In genomic region chr13:113608246-113608635, GRCh38 we compare ENCODE assay signal across 29 cellular contexts. TPM values are rescaled to one million over a fixed set of nuclear protein-coding genes. Genes with fewer than 3 reads are reported as not detected.
DNase-seq lines count a peak whose midpoint lies in the region; ATAC-seq, FAIRE-seq and TF ChIP-seq lines count a peak whose summit lies in the region.
"Had no signal": no experiment of that assay in that cellular context is flagged by ENCODE, and none has a peak within 500 bp of the region (broad histone marks: within the 10 kb centered on the region; RNA-seq: fewer than 3 reads in every experiment).

No MANE protein-coding gene starts in this region.

- H3K9ac ChIP-seq in K562 (ENCODE audit: insufficient read depth in 1 of 2, low read depth in 2 of 2, low read length in 2 of 2) (no peak overlapping the region), HepG2 (ENCODE audit: insufficient read depth, low read depth, low read length) (no peak overlapping the region), mammary epithelial cell (ENCODE audit: insufficient read depth, low read length) (no peak overlapping the region)

- H3K4me2 ChIP-seq in GM23338, result no peak overlapping the region
- H3K4me2 ChIP-seq in K562 (ENCODE audit: insufficient read depth, low read length), result no peak overlapping the region
- no peak overlapping the region for H3K4me2 ChIP-seq in HepG2 (ENCODE audit: low read depth, low read length)
- H3K4me2 ChIP-seq in mammary epithelial cell (ENCODE audit: insufficient read depth, low read depth, low read length), result no peak overlapping the region

- no peak overlapping the region for H3K4me3 Mint-ChIP-seq in GM23338
- H3K4me3 Mint-ChIP-seq in stimulated activated effector memory CD8-positive, alpha-beta T cell treated with anti-CD3 and anti-CD28 coated beads, Interleukin-12 subunit alpha, Interleukin-12 subunit beta, amount 100 ng/mL, for 72 hours, result no peak overlapping the region
- H3K4me3 Mint-ChIP-seq: brain; CD8-positive, alpha-beta memory T cell had no signal

- intact Hi-C loops in K562 (cut with micrococcal nuclease) (no loop called here), HepG2 (cut with micrococcal nuclease; ENCODE audit: unreplicated experiment) (no loop called here), mammary epithelial cell (cut with micrococcal nuclease) (no loop called here)

- peaks cover 5% of the 10 kb centered on the region; the same call in 1 of the 3 replicates for H3K4me1 Mint-ChIP-seq in GM23338
- H3K4me1 Mint-ChIP-seq in stimulated activated effector memory CD8-positive, alpha-beta T cell treated with anti-CD3 and anti-CD28 coated beads, Interleukin-12 subunit alpha, Interleukin-12 subunit beta, amount 100 ng/mL, for 72 hours, result peaks cover 49% of the 10 kb centered on the region

- peaks cover 8% of the 10 kb centered on the region for H3K27me3 Mint-ChIP-seq in GM23338 (ENCODE audit: insufficient read depth, low read depth, poor library complexity)
- H3K27me3 Mint-ChIP-seq: CD8-positive, alpha-beta memory T cell had no signal

- H3K36me3 ChIP-seq in GM23338 (ENCODE audit: insufficient read depth) (no peaks in the 10 kb centered on the region), K562 (ENCODE audit: control insufficient read depth, insufficient read depth, low read length) (peaks cover 69% of the 10 kb centered on the region; the same call in 2 of the 3 replicates), HepG2 (replicated peaks in 1 of 2; ENCODE audit: control insufficient read depth in 1 of 2, insufficient read depth in 2 of 2, low read length in 2 of 2) (peaks cover 2 to 41% of the 10 kb centered on the region in 2 experiments; a peak in 4 of 5 replicates), mammary epithelial cell (ENCODE audit: insufficient read depth, low read length) (peaks cover 10% of the 10 kb centered on the region)

- H3K36me3 Mint-ChIP-seq in GM23338 (ENCODE audit: low read depth), result peaks cover 46% of the 10 kb centered on the region
- peaks cover 11% of the 10 kb centered on the region for H3K36me3 Mint-ChIP-seq in stimulated activated effector memory CD8-positive, alpha-beta T cell treated with anti-CD3 and anti-CD28 coated beads, Interleukin-12 subunit alpha, Interleukin-12 subunit beta, amount 100 ng/mL, for 72 hours

- 68% methylated on average over 4 of the region's 12 CpGs for WGBS in K562 (ENCODE audit: insufficient coverage, low coverage, missing lambda C conversion rate)
- 90% methylated on average over 7 of the region's 12 CpGs for WGBS in HepG2 (ENCODE audit: low lambda C conversion rate)
- 100% methylated on average over 8 of the region's 12 CpGs for WGBS in mammary epithelial cell (ENCODE audit: low coverage, missing lambda C conversion rate)

- dilution Hi-C loops in mammary epithelial cell (cut with HindIII; ENCODE audit: low sequenced_read_pairs), result no loop called here

- no peaks in the 10 kb centered on the region for H3K27me3 ChIP-seq in GM23338 (ENCODE audit: insufficient read depth)
- H3K27me3 ChIP-seq in K562 (ENCODE audit: control insufficient read depth in 2 of 2, insufficient read depth in 2 of 2, low read length in 2 of 2), result no peaks in the 10 kb centered on the region
- no peaks in the 10 kb centered on the region; a peak in 1 of 5 replicates for H3K27me3 ChIP-seq in HepG2 (ENCODE audit: control insufficient read depth in 1 of 2, insufficient read depth in 2 of 2, low read length in 2 of 2)
- no peaks in the 10 kb centered on the region for H3K27me3 ChIP-seq in mammary epithelial cell (ENCODE audit: insufficient read depth, low read length)
- H3K27me3 ChIP-seq: adrenal gland, sigmoid colon, vagina had no signal

- TF ChIP-seq CTCF in GM23338 (conservative IDR thresholded peaks at IDR 0.05; ENCODE audit: low read depth in 2 of 2), result no peak
- TF ChIP-seq CTCF in K562 (IDR thresholded peaks at IDR 0.05 in 2 of 3, conservative IDR thresholded peaks at IDR 0.05 in 1 of 3; ENCODE audit: insufficient read depth in 2 of 3, low read depth in 1 of 3, low read length in 3 of 3), result no peak
- no peak for TF ChIP-seq CTCF in HepG2 (CRISPR knock-in tag; IDR thresholded peaks at IDR 0.05)
- TF ChIP-seq CTCF in mammary epithelial cell (conservative IDR thresholded peaks at IDR 0.05 in 1 of 2, IDR thresholded peaks at IDR 0.05 in 1 of 2; ENCODE audit: extremely low read depth in 1 of 2, insufficient read depth in 1 of 2, low read depth in 1 of 2, low read length in 2 of 2), result no peak

- H3K9me2 ChIP-seq in GM23338 (ENCODE audit: insufficient read depth), result no peaks in the 10 kb centered on the region

- no peak for TF ChIP-seq EP300 in K562 (IDR thresholded peaks at IDR 0.05; ENCODE audit: low read length)
- no peak for TF ChIP-seq EP300 in HepG2 (IDR thresholded peaks at IDR 0.05; ENCODE audit: low read depth in 2 of 2, low read length in 2 of 2)
- no peak for TF ChIP-seq EP300 in HepG2 (CRISPR knock-in tag; IDR thresholded peaks at IDR 0.05; ENCODE audit: borderline replicate concordance)

- H3K9me3 ChIP-seq in K562 (replicated peaks; ENCODE audit: control insufficient read depth, insufficient read depth, low read depth, low read length) (no peaks in the 10 kb centered on the region), HepG2 (ENCODE audit: low read length) (no peaks in the 10 kb centered on the region), mammary epithelial cell (replicated peaks; ENCODE audit: insufficient read depth, low read length) (no peaks in the 10 kb centered on the region)
- H3K9me3 ChIP-seq: adrenal gland, psoas muscle, sigmoid colon, vagina had no signal

- H3K9me1 ChIP-seq in K562 (ENCODE audit: control insufficient read depth, insufficient read depth, low read length), result no peaks in the 10 kb centered on the region

- BruUV-seq in K562 (replicated peaks; lab: Mats Ljungman, UMichigan) (no TSS peak), HepG2 (replicated peaks; lab: Mats Ljungman, UMichigan) (no TSS peak), mammary epithelial cell (replicated peaks; lab: Mats Ljungman, UMichigan) (no TSS peak)

- ATAC-seq in GM23338 (no peak; the same call in 2 of the 3 replicates), K562 (no peak), HepG2 (peak; percentile 11; the same call in 1 of the 3 replicates)
- ATAC-seq in stimulated activated effector memory CD8-positive, alpha-beta T cell treated with anti-CD3 and anti-CD28 coated beads, Interleukin-12 subunit alpha, Interleukin-12 subunit beta, amount 100 ng/mL, for 72 hours, result no peak

- TF ChIP-seq POLR2A in K562 (conservative IDR thresholded peaks at IDR 0.05), result no peak
- no peak for TF ChIP-seq POLR2A in HepG2 (IDR thresholded peaks at IDR 0.05; ENCODE audit: insufficient read depth in 1 of 2, low read depth in 2 of 2, low read length in 2 of 2)

- in situ Hi-C loops in K562 (cut with MboI), result no loop called here
- in situ Hi-C loops in HepG2 (cut with HindIII; ENCODE audit: extremely low pct_ligation_motif_present, low pct_unique_long_range_greater_than_20kb), result no loop called here
- in situ Hi-C loops in mammary epithelial cell (cut with MboI; ENCODE audit: low sequenced_read_pairs in 2 of 2), result no loop called here

- no peaks in the 10 kb centered on the region for H3K9me3 Mint-ChIP-seq in GM23338
- H3K9me3 Mint-ChIP-seq in stimulated activated effector memory CD8-positive, alpha-beta T cell treated with anti-CD3 and anti-CD28 coated beads, Interleukin-12 subunit alpha, Interleukin-12 subunit beta, amount 100 ng/mL, for 72 hours, result no peaks in the 10 kb centered on the region
- H3K9me3 Mint-ChIP-seq: CD8-positive, alpha-beta memory T cell had no signal

- H3K79me2 ChIP-seq in GM23338 (replicated peaks; ENCODE audit: insufficient read depth) (peaks cover 77% of the 10 kb centered on the region), K562 (ENCODE audit: control insufficient read depth, insufficient read depth, low read length) (peaks cover 90% of the 10 kb centered on the region), HepG2 (ENCODE audit: insufficient read depth, low read length) (peaks cover 77% of the 10 kb centered on the region), mammary epithelial cell (ENCODE audit: insufficient read depth, low read length) (peaks cover 99% of the 10 kb centered on the region)

- DNase-seq in GM23338 (ENCODE audit: low spot score) (no peak), K562 (ENCODE audit: extremely low read depth in 1 of 4, low spot score in 3 of 4) (no peak), HepG2 (ENCODE audit: low spot score) (no peak), mammary epithelial cell (no peak), medulla oblongata (ENCODE audit: extremely low spot score) (no peak), COLO668 (lab: John Stamatoyannopoulos, UW; ENCODE audit: unreplicated experiment) (no peak)
- no peak for DNase-seq in stimulated activated effector memory CD8-positive, alpha-beta T cell treated with anti-CD3 and anti-CD28 coated beads, Interleukin-12 subunit alpha, Interleukin-12 subunit beta, amount 100 ng/mL, for 72 hours (ENCODE audit: low spot score in 2 of 2)
- DNase-seq in effector CD8-positive, alpha-beta T cell (lab: John Stamatoyannopoulos, UW), result no peak
- DNase-seq: activated CD4-positive, alpha-beta T cell treated with anti-CD3 and anti-CD28 coated beads for 4 hours; activated gamma-delta T cell; activated T-cell treated with anti-CD3 and anti-CD28 coated beads, Interleukin-2, amount 50 U/mL, for 1 hour; adrenal gland; DMS153; NCI-H1436; nucleus accumbens; psoas muscle; sigmoid colon; stimulated activated CD4-positive, alpha-beta T cell treated with anti-CD3 and anti-CD28 coated beads, Interleukin-4, amount 100 ng/mL, for 4 hours; stimulated activated naive CD4-positive, alpha-beta T cell treated with Interleukin-2 at 50 U/mL for 16 hours had no signal

- H3F3A ChIP-seq in GM23338 (replicated peaks; ENCODE audit: low read depth), result no peaks in the 10 kb centered on the region

- H2AFZ ChIP-seq in GM23338 (no peak overlapping the region), K562 (ENCODE audit: low read depth, low read length) (no peak overlapping the region), HepG2 (ENCODE audit: low read length) (no peak overlapping the region), mammary epithelial cell (ENCODE audit: low read depth, low read length) (no peak overlapping the region)

- H3K4me1 ChIP-seq in GM23338 (ENCODE audit: insufficient read depth), result no peaks in the 10 kb centered on the region
- H3K4me1 ChIP-seq in K562 (replicated peaks in 1 of 2; ENCODE audit: control insufficient read depth in 2 of 2, insufficient read depth in 2 of 2, low read length in 2 of 2), result peaks cover 0 to 6% of the 10 kb centered on the region in 2 experiments; a peak in 2 of 5 replicates
- no peaks in the 10 kb centered on the region for H3K4me1 ChIP-seq in HepG2 (ENCODE audit: insufficient read depth, low read length)
- no peaks in the 10 kb centered on the region for H3K4me1 ChIP-seq in mammary epithelial cell (ENCODE audit: insufficient read depth, low read length)
- H3K4me1 ChIP-seq: adrenal gland, sigmoid colon, vagina had no signal

- POLR2A ChIA-PET in K562 (lab: Yijun Ruan, JAX) (no interaction called here), HepG2 (lab: Yijun Ruan, JAX) (no interaction called here)

- CTCF ChIA-PET in K562 (lab: Yijun Ruan, JAX; ENCODE audit: low intra/inter-chr PET ratio) (no interaction called here), HepG2 (lab: Yijun Ruan, JAX; ENCODE audit: low intra/inter-chr PET ratio, low total read pairs) (no interaction called here), mammary epithelial cell (lab: Charles Lee; ENCODE audit: low non-redundant PET) (no interaction called here)

- peak overlapping the region; percentile 52; the same call in 1 of the 2 replicates for H3K27ac Mint-ChIP-seq in GM23338
- H3K27ac Mint-ChIP-seq in stimulated activated effector memory CD8-positive, alpha-beta T cell treated with anti-CD3 and anti-CD28 coated beads, Interleukin-12 subunit alpha, Interleukin-12 subunit beta, amount 100 ng/mL, for 72 hours, result peak overlapping the region; percentile 64

- H4K20me1 ChIP-seq in GM23338 (replicated peaks; ENCODE audit: insufficient read depth) (peaks cover 16% of the 10 kb centered on the region), K562 (replicated peaks; ENCODE audit: control insufficient read depth, insufficient read depth, low read length) (no peaks in the 10 kb centered on the region; the same call in 1 of the 2 replicates), HepG2 (ENCODE audit: insufficient read depth, low read length) (peaks cover 4% of the 10 kb centered on the region), mammary epithelial cell (ENCODE audit: insufficient read depth, low read length) (no peaks in the 10 kb centered on the region)

- FAIRE-seq in K562 (lab: Jason Lieb, UNC) (no peak), HepG2 (lab: Jason Lieb, UNC) (no peak)
- FAIRE-seq: keratinocyte had no signal

- H3K4me3 ChIP-seq in GM23338, result no peak overlapping the region
- H3K4me3 ChIP-seq in K562, result no peak overlapping the region
- H3K4me3 ChIP-seq in HepG2 (replicated peaks in 1 of 3; ENCODE audit: insufficient read depth in 1 of 3, low read depth in 2 of 3, low read length in 3 of 3), result no peak overlapping the region
- no peak overlapping the region for H3K4me3 ChIP-seq in mammary epithelial cell (replicated peaks in 1 of 3; ENCODE audit: insufficient read depth in 1 of 3, low read depth in 2 of 3, low read length in 3 of 3)
- H3K4me3 ChIP-seq: adrenal gland, lung, psoas muscle, sigmoid colon, vagina had no signal

- H3K27ac ChIP-seq in GM23338 (ENCODE audit: low read depth) (no peak overlapping the region), K562 (ENCODE audit: extremely low read depth, low read depth, low read length) (no peak overlapping the region), HepG2 (ENCODE audit: extremely low read length, insufficient read depth, low read length) (no peak overlapping the region), mammary epithelial cell (ENCODE audit: insufficient read depth, low read depth, low read length) (no peak overlapping the region)
- H3K27ac ChIP-seq: adrenal gland, epithelial cell of prostate, sigmoid colon, vagina had no signal

- no peak for TF ChIP-seq RAD21 in K562 (CRISPR knock-in tag; conservative IDR thresholded peaks at IDR 0.05 in 1 of 2, IDR thresholded peaks at IDR 0.05 in 1 of 2)
- no peak for TF ChIP-seq RAD21 in HepG2 (CRISPR knock-in tag; IDR thresholded peaks at IDR 0.05)

RNA-seq across cellular contexts. Expression of gene TFDP1, which starts 23.7 kb away (rescaled TPM):
- 80.0 and 92.0 TPM in 2 replicates for total RNA-seq in GM23338 (2014; rRNA removed; shearing (Covaris generic))
- polyA plus RNA-seq in GM23338 (2016; fragmentation: Nextera tagmentation; extraction: Ambion mirVana) (40.2 and 42.9 TPM in 2 replicates), K562 (2011; rRNA removed) (70.6 and 98.1 TPM in 2 replicates), K562 (2014; fragmentation: Illumina TruSeq; extraction: Trizol) (129 and 145 TPM in 2 replicates), K562 (2014; fragmentation: Nextera tagmentation; extraction: Ambion mirVana) (10 to 100 TPM; 33.8 to 41.7 TPM), K562 (2014; rRNA removed) (102 and 134 TPM in 2 replicates), HepG2 (2011; rRNA removed) (31.6 and 38.0 TPM in 2 replicates), mammary epithelial cell (136 TPM)
- total RNA-seq in K562 (2011; cell fraction: chromatin; rRNA removed; ENCODE audit: low replicate concordance), result 47.7 and 68.4 TPM in 2 replicates
- total RNA-seq in K562 (2011; cell fraction: nucleolus; rRNA removed), result 25.8 and 28.5 TPM in 2 replicates
- total RNA-seq in K562 (2011; cell fraction: nucleoplasm; rRNA removed), result 37.4 and 47.0 TPM in 2 replicates
- total RNA-seq in K562 (2014; rRNA removed) (55.2 and 71.3 TPM in 2 replicates), K562 (2014; rRNA removed; fragmentation: Illumina TruSeq; extraction: Trizol) (68.1 and 69.1 TPM in 2 replicates), K562 (2015; rRNA removed; fragmentation: Illumina TruSeq; extraction: Trizol) (61.3 and 64.1 TPM in 2 replicates), K562 (2021) (115 and 120 TPM in 2 replicates), HepG2 (2016; rRNA removed; fragmentation: Illumina TruSeq; extraction: Trizol) (78.3 and 84.2 TPM in 2 replicates), mammary epithelial cell (100 to 1,000 TPM in 1 of 2 donors, 10 to 100 TPM in 1; 57.8 to 115 TPM)
- polyA plus RNA-seq in K562 (2011; cell fraction: cytosol; rRNA removed), result 52.3 and 59.1 TPM in 2 replicates
- polyA plus RNA-seq in K562 (2011; cell fraction: nucleus; rRNA removed), result 65.1 and 75.2 TPM in 2 replicates
- polyA plus RNA-seq in K562 (2012), result 73.1 and 90.3 TPM in 2 replicates
- polyA minus RNA-seq in K562 (2011; rRNA and poly(A)+ RNA removed), result 61.3 and 72.6 TPM in 2 replicates
- 46.6 and 48.6 TPM in 2 replicates for polyA minus RNA-seq in K562 (2011; cell fraction: cytosol; rRNA and poly(A)+ RNA removed)
- polyA minus RNA-seq in K562 (2011; cell fraction: nucleus; rRNA and poly(A)+ RNA removed), result 20.1 and 23.3 TPM in 2 replicates
- 194 and 195 TPM in 2 replicates for total RNA-seq in HepG2 (2016; cell fraction: cytosol; rRNA removed; fragmentation: Illumina TruSeq; extraction: Trizol; ENCODE audit: low read depth)
- 67.1 and 88.3 TPM in 2 replicates for total RNA-seq in HepG2 (2016; cell fraction: insoluble cytoplasmic fraction; rRNA removed; fragmentation: Illumina TruSeq; extraction: Trizol)
- total RNA-seq in HepG2 (2016; cell fraction: membrane; rRNA removed; fragmentation: Illumina TruSeq; extraction: Trizol), result 221 and 222 TPM in 2 replicates
- 49.7 and 57.5 TPM in 2 replicates for total RNA-seq in HepG2 (2016; cell fraction: nucleus; rRNA removed; fragmentation: Illumina TruSeq; extraction: Trizol)
- polyA plus RNA-seq in HepG2 (2011; cell fraction: cytosol; rRNA removed), result 25.7 and 26.3 TPM in 2 replicates
- polyA plus RNA-seq in HepG2 (2011; cell fraction: nucleus; rRNA removed), result 37.1 and 39.8 TPM in 2 replicates
- polyA plus RNA-seq in HepG2 (2012), result 25.2 and 38.0 TPM in 2 replicates
- 283 and 288 TPM in 2 replicates for polyA plus RNA-seq in HepG2 (2016; cell fraction: cytosol; fragmentation: Illumina TruSeq; extraction: Trizol; ENCODE audit: low read depth)
- 98.5 and 123 TPM in 2 replicates for polyA plus RNA-seq in HepG2 (2016; cell fraction: insoluble cytoplasmic fraction; fragmentation: Illumina TruSeq; extraction: Trizol; ENCODE audit: low read depth)
- 260 and 268 TPM in 2 replicates for polyA plus RNA-seq in HepG2 (2016; cell fraction: membrane; fragmentation: Illumina TruSeq; extraction: Trizol; ENCODE audit: low read depth)
- 93.4 and 97.4 TPM in 2 replicates for polyA plus RNA-seq in HepG2 (2016; cell fraction: nucleus; fragmentation: Illumina TruSeq; extraction: Trizol; ENCODE audit: insufficient read depth, low read depth)
- 27.0 and 92.2 TPM in 2 replicates for polyA minus RNA-seq in HepG2 (2011; rRNA and poly(A)+ RNA removed; ENCODE audit: low replicate concordance)
- 13.8 and 22.4 TPM in 2 replicates for polyA minus RNA-seq in HepG2 (2011; cell fraction: cytosol; rRNA and poly(A)+ RNA removed)
- 24.0 and 26.7 TPM in 2 replicates for polyA minus RNA-seq in HepG2 (2011; cell fraction: nucleus; rRNA and poly(A)+ RNA removed)
- 112 TPM for polyA minus RNA-seq in mammary epithelial cell

RNA-seq across cellular contexts. Expression of gene ATP4B, which starts 49.8 kb away (rescaled TPM):
- not detected in 2 replicates for total RNA-seq in GM23338 (2014; rRNA removed; shearing (Covaris generic))
- polyA plus RNA-seq in GM23338 (2016; fragmentation: Nextera tagmentation; extraction: Ambion mirVana) (not detected in 2 replicates), K562 (2011; rRNA removed) (not detected in 2 replicates), K562 (2014; fragmentation: Illumina TruSeq; extraction: Trizol) (not detected in 2 replicates), K562 (2014; fragmentation: Nextera tagmentation; extraction: Ambion mirVana) (not detected), K562 (2014; rRNA removed) (not detected in 2 replicates), HepG2 (2011; rRNA removed) (not detected in 2 replicates), mammary epithelial cell (not detected)
- total RNA-seq in K562 (2011; cell fraction: chromatin; rRNA removed; ENCODE audit: low replicate concordance), result not detected in 2 replicates
- total RNA-seq in K562 (2011; cell fraction: nucleolus; rRNA removed), result not detected in 2 replicates
- not detected in 2 replicates for total RNA-seq in K562 (2011; cell fraction: nucleoplasm; rRNA removed)
- total RNA-seq in K562 (2014; rRNA removed) (not detected in 2 replicates), K562 (2014; rRNA removed; fragmentation: Illumina TruSeq; extraction: Trizol) (not detected in 2 replicates), K562 (2015; rRNA removed; fragmentation: Illumina TruSeq; extraction: Trizol) (not detected in 2 replicates), K562 (2021) (not detected in 2 replicates), HepG2 (2016; rRNA removed; fragmentation: Illumina TruSeq; extraction: Trizol) (not detected in 2 replicates), mammary epithelial cell (not detected)
- not detected in 2 replicates for polyA plus RNA-seq in K562 (2011; cell fraction: cytosol; rRNA removed)
- not detected in 2 replicates for polyA plus RNA-seq in K562 (2011; cell fraction: nucleus; rRNA removed)
- not detected in 2 replicates for polyA plus RNA-seq in K562 (2012)
- not detected in 2 replicates for polyA minus RNA-seq in K562 (2011; rRNA and poly(A)+ RNA removed)
- not detected in 2 replicates for polyA minus RNA-seq in K562 (2011; cell fraction: cytosol; rRNA and poly(A)+ RNA removed)
- not detected in 2 replicates for polyA minus RNA-seq in K562 (2011; cell fraction: nucleus; rRNA and poly(A)+ RNA removed)
- not detected in 2 replicates for total RNA-seq in HepG2 (2016; cell fraction: cytosol; rRNA removed; fragmentation: Illumina TruSeq; extraction: Trizol; ENCODE audit: low read depth)
- not detected in 2 replicates for total RNA-seq in HepG2 (2016; cell fraction: insoluble cytoplasmic fraction; rRNA removed; fragmentation: Illumina TruSeq; extraction: Trizol)
- total RNA-seq in HepG2 (2016; cell fraction: membrane; rRNA removed; fragmentation: Illumina TruSeq; extraction: Trizol), result not detected in 2 replicates
- total RNA-seq in HepG2 (2016; cell fraction: nucleus; rRNA removed; fragmentation: Illumina TruSeq; extraction: Trizol), result not detected in 2 replicates
- polyA plus RNA-seq in HepG2 (2011; cell fraction: cytosol; rRNA removed), result not detected in 2 replicates
- not detected in 2 replicates for polyA plus RNA-seq in HepG2 (2011; cell fraction: nucleus; rRNA removed)
- polyA plus RNA-seq in HepG2 (2012), result not detected in 2 replicates
- polyA plus RNA-seq in HepG2 (2016; cell fraction: cytosol; fragmentation: Illumina TruSeq; extraction: Trizol; ENCODE audit: low read depth), result not detected in 2 replicates
- polyA plus RNA-seq in HepG2 (2016; cell fraction: insoluble cytoplasmic fraction; fragmentation: Illumina TruSeq; extraction: Trizol; ENCODE audit: low read depth), result not detected in 2 replicates
- not detected in 2 replicates for polyA plus RNA-seq in HepG2 (2016; cell fraction: membrane; fragmentation: Illumina TruSeq; extraction: Trizol; ENCODE audit: low read depth)
- not detected in 2 replicates for polyA plus RNA-seq in HepG2 (2016; cell fraction: nucleus; fragmentation: Illumina TruSeq; extraction: Trizol; ENCODE audit: insufficient read depth, low read depth)
- polyA minus RNA-seq in HepG2 (2011; rRNA and poly(A)+ RNA removed; ENCODE audit: low replicate concordance), result not detected in 2 replicates
- not detected in 2 replicates for polyA minus RNA-seq in HepG2 (2011; cell fraction: cytosol; rRNA and poly(A)+ RNA removed)
- not detected in 2 replicates for polyA minus RNA-seq in HepG2 (2011; cell fraction: nucleus; rRNA and poly(A)+ RNA removed)
- polyA minus RNA-seq in mammary epithelial cell, result not detected
- total RNA-seq: activated CD8-positive, alpha-beta memory T cell treated with anti-CD3 and anti-CD28 coated beads for 36 hours; adrenal gland; CD8-positive, alpha-beta memory T cell; cerebellum; lung; psoas muscle; sigmoid colon; T-helper 2 cell treated with Interferon-gamma antibody and Interleukin-4, amounts not matched to agents 100 ng/mL and 5 ng/mL, for 36 hours; temporal lobe; vagina had no signal
- polyA plus RNA-seq: adrenal gland; CD8-positive, alpha-beta memory T cell; keratinocyte; lung; sigmoid colon had no signal

RNA-seq across cellular contexts. Expression of gene GRK1, which starts 58.8 kb away (rescaled TPM):
- total RNA-seq in GM23338 (2014; rRNA removed; shearing (Covaris generic)), result 0.27 TPM in 1 of 2 replicates, not detected in the other
- polyA plus RNA-seq in GM23338 (2016; fragmentation: Nextera tagmentation; extraction: Ambion mirVana), result not detected in 2 replicates
- total RNA-seq in K562 (2011; cell fraction: chromatin; rRNA removed; ENCODE audit: low replicate concordance), result not detected in 2 replicates
- total RNA-seq in K562 (2011; cell fraction: nucleolus; rRNA removed), result not detected in 2 replicates
- total RNA-seq in K562 (2011; cell fraction: nucleoplasm; rRNA removed), result not detected in 2 replicates
- total RNA-seq in K562 (2014; rRNA removed), result 0.09 TPM in 1 of 2 replicates, not detected in the other
- not detected in 2 replicates for total RNA-seq in K562 (2014; rRNA removed; fragmentation: Illumina TruSeq; extraction: Trizol)
- not detected in 2 replicates for total RNA-seq in K562 (2015; rRNA removed; fragmentation: Illumina TruSeq; extraction: Trizol)
- not detected in 2 replicates for total RNA-seq in K562 (2021)
- polyA plus RNA-seq in K562 (2011; rRNA removed), result not detected in 2 replicates
- polyA plus RNA-seq in K562 (2011; cell fraction: cytosol; rRNA removed), result not detected in 2 replicates
- 0.03 TPM in 1 of 2 replicates, not detected in the other for polyA plus RNA-seq in K562 (2011; cell fraction: nucleus; rRNA removed)
- polyA plus RNA-seq in K562 (2012), result 0.03 TPM in 1 of 2 replicates, not detected in the other
- not detected in 2 replicates for polyA plus RNA-seq in K562 (2014; fragmentation: Illumina TruSeq; extraction: Trizol)
- polyA plus RNA-seq in K562 (2014; fragmentation: Nextera tagmentation; extraction: Ambion mirVana), result not detected
- polyA plus RNA-seq in K562 (2014; rRNA removed), result not detected in 2 replicates
- polyA minus RNA-seq in K562 (2011; rRNA and poly(A)+ RNA removed), result not detected in 2 replicates
- not detected in 2 replicates for polyA minus RNA-seq in K562 (2011; cell fraction: cytosol; rRNA and poly(A)+ RNA removed)
- not detected in 2 replicates for polyA minus RNA-seq in K562 (2011; cell fraction: nucleus; rRNA and poly(A)+ RNA removed)
- 0.07 TPM in 1 of 2 replicates, not detected in the other for total RNA-seq in HepG2 (2016; rRNA removed; fragmentation: Illumina TruSeq; extraction: Trizol)
- total RNA-seq in HepG2 (2016; cell fraction: cytosol; rRNA removed; fragmentation: Illumina TruSeq; extraction: Trizol; ENCODE audit: low read depth), result 0.09 and 0.20 TPM in 2 replicates
- total RNA-seq in HepG2 (2016; cell fraction: insoluble cytoplasmic fraction; rRNA removed; fragmentation: Illumina TruSeq; extraction: Trizol), result not detected in 2 replicates
- total RNA-seq in HepG2 (2016; cell fraction: membrane; rRNA removed; fragmentation: Illumina TruSeq; extraction: Trizol), result 0.06 TPM in 1 of 2 replicates, not detected in the other
- total RNA-seq in HepG2 (2016; cell fraction: nucleus; rRNA removed; fragmentation: Illumina TruSeq; extraction: Trizol), result 0.16 and 0.19 TPM in 2 replicates
- 0.03 and 0.12 TPM in 2 replicates for polyA plus RNA-seq in HepG2 (2011; rRNA removed)
- 0.04 and 0.06 TPM in 2 replicates for polyA plus RNA-seq in HepG2 (2011; cell fraction: cytosol; rRNA removed)
- polyA plus RNA-seq in HepG2 (2011; cell fraction: nucleus; rRNA removed), result 0.21 and 0.24 TPM in 2 replicates
- not detected in 2 replicates for polyA plus RNA-seq in HepG2 (2012)
- 0.03 TPM in 2 replicates for polyA plus RNA-seq in HepG2 (2016; cell fraction: cytosol; fragmentation: Illumina TruSeq; extraction: Trizol; ENCODE audit: low read depth)
- not detected in 2 replicates for polyA plus RNA-seq in HepG2 (2016; cell fraction: insoluble cytoplasmic fraction; fragmentation: Illumina TruSeq; extraction: Trizol; ENCODE audit: low read depth)
- not detected in 2 replicates for polyA plus RNA-seq in HepG2 (2016; cell fraction: membrane; fragmentation: Illumina TruSeq; extraction: Trizol; ENCODE audit: low read depth)
- polyA plus RNA-seq in HepG2 (2016; cell fraction: nucleus; fragmentation: Illumina TruSeq; extraction: Trizol; ENCODE audit: insufficient read depth, low read depth), result 0.13 TPM in 1 of 2 replicates, not detected in the other
- 0.06 TPM in 1 of 2 replicates, not detected in the other for polyA minus RNA-seq in HepG2 (2011; rRNA and poly(A)+ RNA removed; ENCODE audit: low replicate concordance)
- not detected in 2 replicates for polyA minus RNA-seq in HepG2 (2011; cell fraction: cytosol; rRNA and poly(A)+ RNA removed)
- 0.12 and 0.13 TPM in 2 replicates for polyA minus RNA-seq in HepG2 (2011; cell fraction: nucleus; rRNA and poly(A)+ RNA removed)
- under 1 TPM in 1 of 2 donors, not detected in 1; 0.50 TPM for total RNA-seq in mammary epithelial cell
- polyA plus RNA-seq in mammary epithelial cell, result not detected
- polyA minus RNA-seq in mammary epithelial cell, result not detected
- total RNA-seq: CD8-positive, alpha-beta memory T cell; T-helper 2 cell treated with Interferon-gamma antibody and Interleukin-4, amounts not matched to agents 100 ng/mL and 5 ng/mL, for 36 hours; vagina had no signal
- polyA plus RNA-seq: CD8-positive, alpha-beta memory T cell; keratinocyte; psoas muscle had no signal
